ENCODE assay signal across 2 cellular contexts in the genomic region with DNA sequence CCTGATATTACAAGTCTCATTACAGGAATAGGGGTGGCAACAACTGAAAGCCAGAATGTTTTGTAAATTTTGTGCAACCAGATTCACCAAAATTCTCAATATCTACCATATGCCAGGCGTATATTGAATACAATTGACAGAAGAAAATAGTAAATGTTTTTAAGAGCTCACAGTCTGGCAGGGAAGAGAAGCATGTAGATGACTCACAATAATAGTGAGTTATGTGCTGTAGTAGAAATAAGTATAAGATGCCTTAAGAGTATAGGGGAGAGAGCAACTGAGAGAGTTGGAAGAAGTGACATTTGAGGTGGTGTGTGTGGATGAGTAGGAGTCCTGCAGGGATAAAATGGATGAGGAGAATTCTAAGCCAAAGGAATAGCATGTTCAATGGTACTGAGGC.
TF ChIP-seq lines count a peak whose summit lies in the region.

No MANE protein-coding gene starts in this region.

TF ChIP-seq in IMR-90, 13 proteins besides CTCF, POLR2A, EP300 and RAD21 (continued from another document):
- TF ChIP-seq, protein P1, sequence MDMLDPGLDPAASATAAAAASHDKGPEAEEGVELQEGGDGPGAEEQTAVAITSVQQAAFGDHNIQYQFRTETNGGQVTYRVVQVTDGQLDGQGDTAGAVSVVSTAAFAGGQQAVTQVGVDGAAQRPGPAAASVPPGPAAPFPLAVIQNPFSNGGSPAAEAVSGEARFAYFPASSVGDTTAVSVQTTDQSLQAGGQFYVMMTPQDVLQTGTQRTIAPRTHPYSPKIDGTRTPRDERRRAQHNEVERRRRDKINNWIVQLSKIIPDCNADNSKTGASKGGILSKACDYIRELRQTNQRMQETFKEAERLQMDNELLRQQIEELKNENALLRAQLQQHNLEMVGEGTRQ (IDR thresholded peaks at IDR 0.05; ENCODE audit: low read depth, low read length) = no peak
- TF ChIP-seq MXI1 (IDR thresholded peaks at IDR 0.05; ENCODE audit: borderline replicate concordance, low read depth, low read length) (no peak), NFE2L2 (IDR thresholded peaks at IDR 0.05; ENCODE audit: low read depth, low read length) (no peak), BHLHE40 (IDR thresholded peaks at IDR 0.05; ENCODE audit: low read depth, low read length) (no peak), CEBPB (IDR thresholded peaks at IDR 0.05; ENCODE audit: low read depth, low read length) (no peak), RCOR1 (IDR thresholded peaks at IDR 0.05; ENCODE audit: insufficient replicate concordance, low read length) (no peak), FOS (IDR thresholded peaks at IDR 0.05; ENCODE audit: low read depth, low read length) (no peak), MAZ (IDR thresholded peaks at IDR 0.05; ENCODE audit: borderline replicate concordance, low read depth, low read length) (no peak), CHD1 (IDR thresholded peaks at IDR 0.05; ENCODE audit: low read depth, low read length) (no peak), RFX5 (IDR thresholded peaks at IDR 0.05; ENCODE audit: low read depth, low read length) (no peak), MAFK (IDR thresholded peaks at IDR 0.05; ENCODE audit: low read depth, low read length) (no peak)
- TF ChIP-seq, protein P2, sequence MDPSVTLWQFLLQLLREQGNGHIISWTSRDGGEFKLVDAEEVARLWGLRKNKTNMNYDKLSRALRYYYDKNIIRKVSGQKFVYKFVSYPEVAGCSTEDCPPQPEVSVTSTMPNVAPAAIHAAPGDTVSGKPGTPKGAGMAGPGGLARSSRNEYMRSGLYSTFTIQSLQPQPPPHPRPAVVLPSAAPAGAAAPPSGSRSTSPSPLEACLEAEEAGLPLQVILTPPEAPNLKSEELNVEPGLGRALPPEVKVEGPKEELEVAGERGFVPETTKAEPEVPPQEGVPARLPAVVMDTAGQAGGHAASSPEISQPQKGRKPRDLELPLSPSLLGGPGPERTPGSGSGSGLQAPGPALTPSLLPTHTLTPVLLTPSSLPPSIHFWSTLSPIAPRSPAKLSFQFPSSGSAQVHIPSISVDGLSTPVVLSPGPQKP (IDR thresholded peaks at IDR 0.05; ENCODE audit: borderline replicate concordance, low read depth, low read length) = no peak

TF ChIP-seq in HepG2, 621 proteins besides CTCF, POLR2A, EP300 and RAD21 (continued from another document):
- TF ChIP-seq KLF15 (CRISPR knock-in tag; IDR thresholded peaks at IDR 0.05; ENCODE audit: borderline replicate concordance) = no peak
- TF ChIP-seq ZNF713 (CRISPR knock-in tag; IDR thresholded peaks at IDR 0.05) = no peak
- TF ChIP-seq ZNF260 (CRISPR knock-in tag; IDR thresholded peaks at IDR 0.05; ENCODE audit: borderline replicate concordance, low read depth) = no peak
- TF ChIP-seq, protein P3, sequence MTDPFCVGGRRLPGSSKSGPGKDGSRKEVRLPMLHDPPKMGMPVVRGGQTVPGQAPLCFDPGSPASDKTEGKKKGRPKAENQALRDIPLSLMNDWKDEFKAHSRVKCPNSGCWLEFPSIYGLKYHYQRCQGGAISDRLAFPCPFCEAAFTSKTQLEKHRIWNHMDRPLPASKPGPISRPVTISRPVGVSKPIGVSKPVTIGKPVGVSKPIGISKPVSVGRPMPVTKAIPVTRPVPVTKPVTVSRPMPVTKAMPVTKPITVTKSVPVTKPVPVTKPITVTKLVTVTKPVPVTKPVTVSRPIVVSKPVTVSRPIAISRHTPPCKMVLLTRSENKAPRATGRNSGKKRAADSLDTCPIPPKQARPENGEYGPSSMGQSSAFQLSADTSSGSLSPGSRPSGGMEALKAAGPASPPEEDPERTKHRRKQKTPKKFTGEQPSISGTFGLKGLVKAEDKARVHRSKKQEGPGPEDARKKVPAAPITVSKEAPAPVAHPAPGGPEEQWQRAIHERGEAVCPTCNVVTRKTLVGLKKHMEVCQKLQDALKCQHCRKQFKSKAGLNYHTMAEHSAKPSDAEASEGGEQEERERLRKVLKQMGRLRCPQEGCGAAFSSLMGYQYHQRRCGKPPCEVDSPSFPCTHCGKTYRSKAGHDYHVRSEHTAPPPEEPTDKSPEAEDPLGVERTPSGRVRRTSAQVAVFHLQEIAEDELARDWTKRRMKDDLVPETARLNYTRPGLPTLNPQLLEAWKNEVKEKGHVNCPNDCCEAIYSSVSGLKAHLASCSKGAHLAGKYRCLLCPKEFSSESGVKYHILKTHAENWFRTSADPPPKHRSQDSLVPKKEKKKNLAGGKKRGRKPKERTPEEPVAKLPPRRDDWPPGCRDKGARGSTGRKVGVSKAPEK (CRISPR knock-in tag; IDR thresholded peaks at IDR 0.05; ENCODE audit: borderline replicate concordance) = no peak
- TF ChIP-seq, protein P4, sequence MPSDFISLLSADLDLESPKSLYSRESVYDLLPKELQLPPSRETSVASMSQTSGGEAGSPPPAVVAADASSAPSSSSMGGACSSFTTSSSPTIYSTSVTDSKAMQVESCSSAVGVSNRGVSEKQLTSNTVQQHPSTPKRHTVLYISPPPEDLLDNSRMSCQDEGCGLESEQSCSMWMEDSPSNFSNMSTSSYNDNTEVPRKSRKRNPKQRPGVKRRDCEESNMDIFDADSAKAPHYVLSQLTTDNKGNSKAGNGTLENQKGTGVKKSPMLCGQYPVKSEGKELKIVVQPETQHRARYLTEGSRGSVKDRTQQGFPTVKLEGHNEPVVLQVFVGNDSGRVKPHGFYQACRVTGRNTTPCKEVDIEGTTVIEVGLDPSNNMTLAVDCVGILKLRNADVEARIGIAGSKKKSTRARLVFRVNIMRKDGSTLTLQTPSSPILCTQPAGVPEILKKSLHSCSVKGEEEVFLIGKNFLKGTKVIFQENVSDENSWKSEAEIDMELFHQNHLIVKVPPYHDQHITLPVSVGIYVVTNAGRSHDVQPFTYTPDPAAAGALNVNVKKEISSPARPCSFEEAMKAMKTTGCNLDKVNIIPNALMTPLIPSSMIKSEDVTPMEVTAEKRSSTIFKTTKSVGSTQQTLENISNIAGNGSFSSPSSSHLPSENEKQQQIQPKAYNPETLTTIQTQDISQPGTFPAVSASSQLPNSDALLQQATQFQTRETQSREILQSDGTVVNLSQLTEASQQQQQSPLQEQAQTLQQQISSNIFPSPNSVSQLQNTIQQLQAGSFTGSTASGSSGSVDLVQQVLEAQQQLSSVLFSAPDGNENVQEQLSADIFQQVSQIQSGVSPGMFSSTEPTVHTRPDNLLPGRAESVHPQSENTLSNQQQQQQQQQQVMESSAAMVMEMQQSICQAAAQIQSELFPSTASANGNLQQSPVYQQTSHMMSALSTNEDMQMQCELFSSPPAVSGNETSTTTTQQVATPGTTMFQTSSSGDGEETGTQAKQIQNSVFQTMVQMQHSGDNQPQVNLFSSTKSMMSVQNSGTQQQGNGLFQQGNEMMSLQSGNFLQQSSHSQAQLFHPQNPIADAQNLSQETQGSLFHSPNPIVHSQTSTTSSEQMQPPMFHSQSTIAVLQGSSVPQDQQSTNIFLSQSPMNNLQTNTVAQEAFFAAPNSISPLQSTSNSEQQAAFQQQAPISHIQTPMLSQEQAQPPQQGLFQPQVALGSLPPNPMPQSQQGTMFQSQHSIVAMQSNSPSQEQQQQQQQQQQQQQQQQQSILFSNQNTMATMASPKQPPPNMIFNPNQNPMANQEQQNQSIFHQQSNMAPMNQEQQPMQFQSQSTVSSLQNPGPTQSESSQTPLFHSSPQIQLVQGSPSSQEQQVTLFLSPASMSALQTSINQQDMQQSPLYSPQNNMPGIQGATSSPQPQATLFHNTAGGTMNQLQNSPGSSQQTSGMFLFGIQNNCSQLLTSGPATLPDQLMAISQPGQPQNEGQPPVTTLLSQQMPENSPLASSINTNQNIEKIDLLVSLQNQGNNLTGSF (CRISPR knock-in tag; IDR thresholded peaks at IDR 0.05) = no peak
- TF ChIP-seq PPARG (CRISPR knock-in tag; conservative IDR thresholded peaks at IDR 0.05) = no peak
- no peak for TF ChIP-seq ZNF101 (CRISPR knock-in tag; IDR thresholded peaks at IDR 0.05; ENCODE audit: borderline replicate concordance, low read depth)
- TF ChIP-seq ZNF772 (CRISPR knock-in tag; IDR thresholded peaks at IDR 0.05) = no peak
- TF ChIP-seq TCF7L2 (IDR thresholded peaks at IDR 0.05; ENCODE audit: low read depth, low read length) = no peak
- no peak for TF ChIP-seq ARNT (IDR thresholded peaks at IDR 0.05)
- TF ChIP-seq ELF3 (CRISPR knock-in tag; IDR thresholded peaks at IDR 0.05) = no peak
